1 cellular context compared by ENCODE assay signal in genomic region chrX:71107762-71108360, GRCh38.
A peak's percentile ranks its signal among the peaks of the same experiment; 100 is the strongest.
TF ChIP-seq lines count a peak whose summit lies in the region.

No MANE protein-coding gene starts in this region.

TF ChIP-seq in K562, 482 proteins besides CTCF, POLR2A, EP300 and RAD21 (continues in another document):
- TF ChIP-seq CHD7 (IDR thresholded peaks at IDR 0.05; ENCODE audit: low read depth, low read length) (no peak), GABPA (tag; conservative IDR thresholded peaks at IDR 0.05; ENCODE audit: low read depth) (0 out of 2 replicates have a peak, but pooled peaks have one; percentile 18), ERF (CRISPR knock-in tag; IDR thresholded peaks at IDR 0.05) (no peak), NR2C1 (IDR thresholded peaks at IDR 0.05) (peak; percentile 84), NR2C1 (tag; IDR thresholded peaks at IDR 0.05) (peak; percentile 83), ZNF764 (CRISPR knock-in tag; IDR thresholded peaks at IDR 0.05; ENCODE audit: low read depth) (no peak), SMARCC2 (IDR thresholded peaks at IDR 0.05; ENCODE audit: low read depth) (no peak), BACH1 (tag; IDR thresholded peaks at IDR 0.05) (no peak), ETV1 (tag; conservative IDR thresholded peaks at IDR 0.05; ENCODE audit: low read depth) (peak; percentile 39; the same call in 1 of the 2 replicates), ZNF551 (CRISPR knock-in tag; IDR thresholded peaks at IDR 0.05) (no peak), TGIF2 (CRISPR knock-in tag; IDR thresholded peaks at IDR 0.05) (no peak), POLR3G (IDR thresholded peaks at IDR 0.05; ENCODE audit: extremely low read depth, insufficient read length, insufficient replicate concordance) (no peak), BHLHE40 (IDR thresholded peaks at IDR 0.05; ENCODE audit: low read length) (no peak), PBX2 (CRISPR knock-in tag; IDR thresholded peaks at IDR 0.05; ENCODE audit: low read depth) (no peak), PBX2 (tag; conservative IDR thresholded peaks at IDR 0.05; ENCODE audit: low read depth) (peak; percentile 49; the same call in 1 of the 2 replicates), CBX8 (IDR thresholded peaks at IDR 0.05; ENCODE audit: borderline replicate concordance, extremely low read depth, low read depth, low read length, poor library complexity, severe bottlenecking) (no peak), CBFA2T3 (IDR thresholded peaks at IDR 0.05) (peak; percentile 31; the same call in 1 of the 2 replicates), PRMT5 (CRISPR knock-in tag; IDR thresholded peaks at IDR 0.05) (no peak), ZNF639 (CRISPR knock-in tag; conservative IDR thresholded peaks at IDR 0.05 in 1 of 2, IDR thresholded peaks at IDR 0.05 in 1 of 2) (0 out of 4 replicates have a peak, but pooled peaks of 1 of the 2 experiments have one; percentile 25), FIP1L1 (IDR thresholded peaks at IDR 0.05; ENCODE audit: low read depth, low read length, poor library complexity, severe bottlenecking) (no peak), SMARCA4 (IDR thresholded peaks at IDR 0.05) (no peak), DEAF1 (CRISPR knock-in tag; IDR thresholded peaks at IDR 0.05) (no peak), IFI16 (CRISPR knock-in tag; IDR thresholded peaks at IDR 0.05) (no peak), TEAD1 (CRISPR knock-in tag; IDR thresholded peaks at IDR 0.05) (no peak), POLR2G (IDR thresholded peaks at IDR 0.05; ENCODE audit: low read depth, low read length) (no peak), SMAD4 (CRISPR knock-in tag; conservative IDR thresholded peaks at IDR 0.05) (0 out of 2 replicates have a peak, but pooled peaks have one; percentile 35), ZNF589 (CRISPR knock-in tag; IDR thresholded peaks at IDR 0.05; ENCODE audit: low read depth) (no peak), ZFP30 (CRISPR knock-in tag; IDR thresholded peaks at IDR 0.05; ENCODE audit: borderline replicate concordance) (no peak), GABPB1 (CRISPR knock-in tag; IDR thresholded peaks at IDR 0.05) (no peak), ZNF79 (CRISPR knock-in tag; IDR thresholded peaks at IDR 0.05; ENCODE audit: low read depth) (no peak), SUPT5H (IDR thresholded peaks at IDR 0.05) (no peak), TAF9B (IDR thresholded peaks at IDR 0.05; ENCODE audit: partially characterized antibody) (no peak)
- TF ChIP-seq, protein P1, sequence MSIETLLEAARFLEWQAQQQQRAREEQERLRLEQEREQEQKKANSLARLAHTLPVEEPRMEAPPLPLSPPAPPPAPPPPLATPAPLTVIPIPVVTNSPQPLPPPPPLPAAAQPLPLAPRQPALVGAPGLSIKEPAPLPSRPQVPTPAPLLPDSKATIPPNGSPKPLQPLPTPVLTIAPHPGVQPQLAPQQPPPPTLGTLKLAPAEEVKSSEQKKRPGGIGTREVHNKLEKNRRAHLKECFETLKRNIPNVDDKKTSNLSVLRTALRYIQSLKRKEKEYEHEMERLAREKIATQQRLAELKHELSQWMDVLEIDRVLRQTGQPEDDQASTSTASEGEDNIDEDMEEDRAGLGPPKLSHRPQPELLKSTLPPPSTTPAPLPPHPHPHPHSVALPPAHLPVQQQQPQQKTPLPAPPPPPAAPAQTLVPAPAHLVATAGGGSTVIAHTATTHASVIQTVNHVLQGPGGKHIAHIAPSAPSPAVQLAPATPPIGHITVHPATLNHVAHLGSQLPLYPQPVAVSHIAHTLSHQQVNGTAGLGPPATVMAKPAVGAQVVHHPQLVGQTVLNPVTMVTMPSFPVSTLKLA (conservative IDR thresholded peaks at IDR 0.05) = no peak
- TF ChIP-seq, protein P2, sequence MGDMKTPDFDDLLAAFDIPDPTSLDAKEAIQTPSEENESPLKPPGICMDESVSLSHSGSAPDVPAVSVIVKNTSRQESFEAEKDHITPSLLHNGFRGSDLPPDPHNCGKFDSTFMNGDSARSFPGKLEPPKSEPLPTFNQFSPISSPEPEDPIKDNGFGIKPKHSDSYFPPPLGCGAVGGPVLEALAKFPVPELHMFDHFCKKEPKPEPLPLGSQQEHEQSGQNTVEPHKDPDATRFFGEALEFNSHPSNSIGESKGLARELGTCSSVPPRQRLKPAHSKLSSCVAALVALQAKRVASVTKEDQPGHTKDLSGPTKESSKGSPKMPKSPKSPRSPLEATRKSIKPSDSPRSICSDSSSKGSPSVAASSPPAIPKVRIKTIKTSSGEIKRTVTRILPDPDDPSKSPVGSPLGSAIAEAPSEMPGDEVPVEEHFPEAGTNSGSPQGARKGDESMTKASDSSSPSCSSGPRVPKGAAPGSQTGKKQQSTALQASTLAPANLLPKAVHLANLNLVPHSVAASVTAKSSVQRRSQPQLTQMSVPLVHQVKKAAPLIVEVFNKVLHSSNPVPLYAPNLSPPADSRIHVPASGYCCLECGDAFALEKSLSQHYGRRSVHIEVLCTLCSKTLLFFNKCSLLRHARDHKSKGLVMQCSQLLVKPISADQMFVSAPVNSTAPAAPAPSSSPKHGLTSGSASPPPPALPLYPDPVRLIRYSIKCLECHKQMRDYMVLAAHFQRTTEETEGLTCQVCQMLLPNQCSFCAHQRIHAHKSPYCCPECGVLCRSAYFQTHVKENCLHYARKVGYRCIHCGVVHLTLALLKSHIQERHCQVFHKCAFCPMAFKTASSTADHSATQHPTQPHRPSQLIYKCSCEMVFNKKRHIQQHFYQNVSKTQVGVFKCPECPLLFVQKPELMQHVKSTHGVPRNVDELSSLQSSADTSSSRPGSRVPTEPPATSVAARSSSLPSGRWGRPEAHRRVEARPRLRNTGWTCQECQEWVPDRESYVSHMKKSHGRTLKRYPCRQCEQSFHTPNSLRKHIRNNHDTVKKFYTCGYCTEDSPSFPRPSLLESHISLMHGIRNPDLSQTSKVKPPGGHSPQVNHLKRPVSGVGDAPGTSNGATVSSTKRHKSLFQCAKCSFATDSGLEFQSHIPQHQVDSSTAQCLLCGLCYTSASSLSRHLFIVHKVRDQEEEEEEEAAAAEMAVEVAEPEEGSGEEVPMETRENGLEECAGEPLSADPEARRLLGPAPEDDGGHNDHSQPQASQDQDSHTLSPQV (IDR thresholded peaks at IDR 0.05) = peak; percentile 74
- TF ChIP-seq, protein P3, sequence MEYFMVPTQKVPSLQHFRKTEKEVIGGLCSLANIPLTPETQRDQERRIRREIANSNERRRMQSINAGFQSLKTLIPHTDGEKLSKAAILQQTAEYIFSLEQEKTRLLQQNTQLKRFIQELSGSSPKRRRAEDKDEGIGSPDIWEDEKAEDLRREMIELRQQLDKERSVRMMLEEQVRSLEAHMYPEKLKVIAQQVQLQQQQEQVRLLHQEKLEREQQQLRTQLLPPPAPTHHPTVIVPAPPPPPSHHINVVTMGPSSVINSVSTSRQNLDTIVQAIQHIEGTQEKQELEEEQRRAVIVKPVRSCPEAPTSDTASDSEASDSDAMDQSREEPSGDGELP (CRISPR knock-in tag; IDR thresholded peaks at IDR 0.05; ENCODE audit: borderline replicate concordance) = no peak
